ENCODE assay signal across 19 cellular contexts in genomic region chr15:36775209-36775608, GRCh38.
DNase-seq lines count a peak whose midpoint lies in the region; ATAC-seq, FAIRE-seq and TF ChIP-seq lines count a peak whose summit lies in the region.
"Had no signal": no experiment of that assay in that cellular context is flagged by ENCODE, and none has a peak within 500 bp of the region (broad histone marks: within the 10 kb centered on the region; RNA-seq: fewer than 3 reads in every experiment).

No MANE protein-coding gene starts in this region.

- peaks cover 26% of the 10 kb centered on the region for H3K4me1 Mint-ChIP-seq in nephron progenitor cell
- H3K4me1 Mint-ChIP-seq in natural killer cell treated with Interleukin-12 subunit alpha and Interleukin-12 subunit beta and Interleukin-15 and Interleukin-18, amount 100 ng/mL, for 72 hours (ENCODE audit: low read depth in 2 of 2) = no peaks in the 10 kb centered on the region
- H3K4me1 Mint-ChIP-seq: CD4-positive, CD25-positive, alpha-beta regulatory T cell had no signal

- TF ChIP-seq CTCF in left ventricle myocardium inferior (IDR thresholded peaks at IDR 0.05; ENCODE audit: borderline replicate concordance) (no peak), nephron progenitor cell (IDR thresholded peaks at IDR 0.05) (no peak), pancreas (IDR thresholded peaks at IDR 0.05) (no peak)

- H3K27ac ChIP-seq in left ventricle myocardium inferior (replicated peaks) (peak overlapping the region; percentile 47), pancreas (no peak overlapping the region)
- H3K27ac ChIP-seq: BLaER1 treated with 17β-estradiol and CSF1 and Interleukin-3, amounts not matched to agents 10 nM and 100 nM; GM23248 had no signal

- peaks cover 46% of the 10 kb centered on the region for H3K4me1 ChIP-seq in left ventricle myocardium inferior
- H3K4me1 ChIP-seq in pancreas = no peaks in the 10 kb centered on the region
- H3K4me1 ChIP-seq: BLaER1 treated with 17β-estradiol and CSF1 and Interleukin-3, amounts not matched to agents 10 nM and 100 nM had no signal

- no peak overlapping the region for H3K4me3 Mint-ChIP-seq in nephron progenitor cell
- H3K4me3 Mint-ChIP-seq in natural killer cell treated with Interleukin-12 subunit alpha and Interleukin-12 subunit beta and Interleukin-15 and Interleukin-18, amount 100 ng/mL, for 72 hours = no peak overlapping the region
- H3K4me3 Mint-ChIP-seq: CD4-positive, CD25-positive, alpha-beta regulatory T cell had no signal

- intact Hi-C loops in left ventricle myocardium inferior (cut with micrococcal nuclease) (no loop called here), cardiac septum (cut with DNase I) (no loop called here), pancreas (cut with DNase I) (no loop called here)

- H3K4me3 ChIP-seq in left ventricle myocardium inferior (no peak overlapping the region), pancreas (no peak overlapping the region)
- H3K4me3 ChIP-seq: BLaER1 treated with 17β-estradiol and CSF1 and Interleukin-3, amounts not matched to agents 10 nM and 100 nM; GM12878; GM23248 had no signal

- no peak for DNase-seq in left ventricle myocardium inferior
- DNase-seq in cardiac septum (ENCODE audit: low spot score) = no peak
- peak; percentile 12 for DNase-seq in AG20443 (ENCODE audit: low spot score)
- peak; percentile 81 for DNase-seq in SK-N-DZ (ENCODE audit: low spot score)
- DNase-seq in nephron progenitor cell = no peak
- no peak for DNase-seq in pancreas
- DNase-seq in cerebellar cortex (ENCODE audit: low spot score) = no peak
- no peak for DNase-seq in natural killer cell treated with Interleukin-12 subunit alpha and Interleukin-12 subunit beta and Interleukin-15 and Interleukin-18, amount 100 ng/mL, for 72 hours (ENCODE audit: low spot score)
- DNase-seq: AML-193; CD4-positive, CD25-positive, alpha-beta regulatory T cell; DMS 273 treated with DMSO at 0.1 percent for 48 hours; DMS79; GM23248 had no signal

- H3K27ac Mint-ChIP-seq in nephron progenitor cell = peak overlapping the region; percentile 97
- no peak overlapping the region for H3K27ac Mint-ChIP-seq in natural killer cell treated with Interleukin-12 subunit alpha and Interleukin-12 subunit beta and Interleukin-15 and Interleukin-18, amount 100 ng/mL, for 72 hours
- H3K27ac Mint-ChIP-seq: CD4-positive, CD25-positive, alpha-beta regulatory T cell had no signal

- H3K9me3 ChIP-seq in left ventricle myocardium inferior (replicated peaks) (no peaks in the 10 kb centered on the region), pancreas (no peaks in the 10 kb centered on the region)
- H3K9me3 ChIP-seq: BLaER1 treated with 17β-estradiol and CSF1 and Interleukin-3, amounts not matched to agents 10 nM and 100 nM had no signal

- H3K36me3 Mint-ChIP-seq in nephron progenitor cell (ENCODE audit: low read depth) = peaks cover 4% of the 10 kb centered on the region
- H3K36me3 Mint-ChIP-seq in natural killer cell treated with Interleukin-12 subunit alpha and Interleukin-12 subunit beta and Interleukin-15 and Interleukin-18, amount 100 ng/mL, for 72 hours = no peaks in the 10 kb centered on the region

- H3K27me3 Mint-ChIP-seq in nephron progenitor cell (ENCODE audit: low read depth, poor library complexity) = no peaks in the 10 kb centered on the region
- H3K27me3 Mint-ChIP-seq in natural killer cell treated with Interleukin-12 subunit alpha and Interleukin-12 subunit beta and Interleukin-15 and Interleukin-18, amount 100 ng/mL, for 72 hours = no peaks in the 10 kb centered on the region
- H3K27me3 Mint-ChIP-seq: CD4-positive, CD25-positive, alpha-beta regulatory T cell had no signal

- no peak for FAIRE-seq in pancreas (lab: Jason Lieb, UNC)
- FAIRE-seq: A204.1, GM12878, GM18507, H54 had no signal

- H3K9me3 Mint-ChIP-seq in nephron progenitor cell = no peaks in the 10 kb centered on the region
- no peaks in the 10 kb centered on the region for H3K9me3 Mint-ChIP-seq in natural killer cell treated with Interleukin-12 subunit alpha and Interleukin-12 subunit beta and Interleukin-15 and Interleukin-18, amount 100 ng/mL, for 72 hours
- H3K9me3 Mint-ChIP-seq: CD4-positive, CD25-positive, alpha-beta regulatory T cell had no signal

- no peak for ATAC-seq in pancreas
- ATAC-seq in natural killer cell treated with Interleukin-12 subunit alpha and Interleukin-12 subunit beta and Interleukin-15 and Interleukin-18, amount 100 ng/mL, for 72 hours = no peak
- ATAC-seq: GM12878, HCT116 had no signal

- no peaks in the 10 kb centered on the region for H3K27me3 ChIP-seq in left ventricle myocardium inferior (ENCODE audit: low read depth)
- H3K27me3 ChIP-seq in pancreas = no peaks in the 10 kb centered on the region
- H3K27me3 ChIP-seq: BLaER1 treated with 17β-estradiol and CSF1 and Interleukin-3, amounts not matched to agents 10 nM and 100 nM had no signal

- H3K36me3 ChIP-seq in left ventricle myocardium inferior = no peaks in the 10 kb centered on the region
- no peaks in the 10 kb centered on the region for H3K36me3 ChIP-seq in pancreas

- 74 to 75% methylated on average over 8 of the region's 8 CpGs for WGBS in pancreas, 2 donors

Comparison
In these comparisons a context has a peak if more than half of its experiments do, and no peak if none do; other contexts are left out.
1. DNase-seq: peak in AG20443 (single experiment) and SK-N-DZ (single experiment); none in left ventricle myocardium inferior (single experiment), cardiac septum (single experiment), nephron progenitor cell (single experiment), pancreas (0 of 6), cerebellar cortex (single experiment) and natural killer cell treated with Interleukin-12 subunit alpha and Interleukin-12 subunit beta and Interleukin-15 and Interleukin-18, amount 100 ng/mL, for 72 hours (single experiment).